ENCODE assay signal across 11 cellular contexts in the genomic region with DNA sequence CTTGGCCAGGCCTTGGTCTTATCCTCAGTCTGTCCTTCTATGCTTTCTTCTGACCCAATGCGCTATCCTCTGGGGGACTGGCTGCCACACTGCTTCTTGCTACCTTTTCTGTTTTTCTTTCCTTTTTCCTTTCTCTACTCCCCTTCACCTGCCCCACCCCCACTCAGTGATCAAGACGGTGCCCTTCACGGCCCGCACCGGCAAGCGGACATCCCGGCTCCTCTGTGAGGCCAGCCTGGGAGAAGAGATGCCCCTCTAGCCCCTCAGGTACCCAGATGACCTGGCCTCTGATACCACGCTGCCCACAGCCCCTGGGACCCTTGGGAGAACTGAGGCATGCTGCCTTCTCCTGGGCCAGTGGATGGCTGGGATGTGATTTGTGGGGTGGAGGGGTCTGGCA. TPM values are rescaled to one million over a fixed set of nuclear protein-coding genes. Genes with fewer than 3 reads are reported as not detected.
DNase-seq lines count a peak whose midpoint lies in the region; ATAC-seq, FAIRE-seq and TF ChIP-seq lines count a peak whose summit lies in the region.
"Had no signal": no experiment of that assay in that cellular context is flagged by ENCODE, and none has a peak within 500 bp of the region (broad histone marks: within the 10 kb centered on the region; RNA-seq: fewer than 3 reads in every experiment).

No MANE protein-coding gene starts in this region.

- no peak for TF ChIP-seq POLR2A in H1 (IDR thresholded peaks at IDR 0.05; ENCODE audit: control extremely low read depth in 1 of 2, low read depth in 2 of 2, low read length in 2 of 2)
- no peak for TF ChIP-seq POLR2A in prostate gland (IDR thresholded peaks at IDR 0.05)

- H3K14ac ChIP-seq in H1 (ENCODE audit: insufficient read length) = no peak overlapping the region

- no peak overlapping the region for H3K56ac ChIP-seq in H1 (replicated peaks; ENCODE audit: insufficient read length, low read depth, low read length)

- H3K4ac ChIP-seq in H1 (replicated peaks; ENCODE audit: insufficient read length, low read depth, low read length) = no peak overlapping the region

- H3K27ac ChIP-seq in OCI-LY7 (ENCODE audit: low read depth, low read length, poor library complexity, severe bottlenecking) (no peak overlapping the region), H1 (ENCODE audit: low read depth, low read length) (no peak overlapping the region), prostate gland (peak overlapping the region; percentile 92 to 95)
- H3K27ac ChIP-seq: foreskin keratinocyte had no signal

- peaks cover 10% of the 10 kb centered on the region; the same call in 1 of the 2 replicates for H3K23me2 ChIP-seq in H1 (ENCODE audit: low read depth, low read length)

- no peak overlapping the region for H2AFZ ChIP-seq in OCI-LY7 (ENCODE audit: low read length)
- no peak overlapping the region for H2AFZ ChIP-seq in H1 (ENCODE audit: low read length)

- CTCF ChIA-PET in OCI-LY7 (lab: Charles Lee; ENCODE audit: unreplicated experiment) = no interaction called here
- CTCF ChIA-PET in H1 (lab: Charles Lee; ENCODE audit: partially characterized antibody) = interaction anchor here (0.7 to 21.3 kb wide), 16 partner anchors 11 to 151 kb away, joined by 3 to 362 read pairs (median 10); a partner anchor contains a TSS

- H3K36me3 ChIP-seq in OCI-LY7 (ENCODE audit: insufficient read depth, low read length) (peaks cover 70% of the 10 kb centered on the region), H1 (ENCODE audit: control insufficient read depth in 2 of 4, insufficient read depth in 4 of 4, low read length in 3 of 4) (peaks cover 0 to 5% (median 1%) of the 10 kb centered on the region in 4 experiments; a peak in 3 of 8 replicates), prostate gland (no peaks in the 10 kb centered on the region)
- H3K36me3 ChIP-seq: pancreas had no signal

- H3K9me2 ChIP-seq in OCI-LY7 (ENCODE audit: insufficient read depth, low read length) = no peaks in the 10 kb centered on the region

- no peak overlapping the region for H4K8ac ChIP-seq in H1 (ENCODE audit: extremely low read depth, insufficient read depth, low read length)

- H3K4me3 Mint-ChIP-seq in activated CD4-positive, alpha-beta T cell treated with anti-CD3 and anti-CD28 coated beads, Interleukin-2, amount 10 ng/mL, durations not matched to agents 24 days and 14 days = peak overlapping the region; percentile 89

- no peak overlapping the region for H4K5ac ChIP-seq in H1 (ENCODE audit: insufficient read length, low read depth, low read length)

- H2AK5ac ChIP-seq in H1 (ENCODE audit: low read depth, low read length) = no peak overlapping the region

- no peak for TF ChIP-seq EP300 in H1 (IDR thresholded peaks at IDR 0.05; ENCODE audit: borderline replicate concordance in 1 of 2, low read depth in 2 of 2, low read length in 2 of 2)

- H3K79me2 ChIP-seq in OCI-LY7 (ENCODE audit: insufficient read depth, low read depth, low read length) = peaks cover 5% of the 10 kb centered on the region; the same call in 1 of the 2 replicates
- H3K79me2 ChIP-seq in H1 (ENCODE audit: control insufficient read depth in 1 of 2, insufficient read depth in 2 of 2, low read length in 2 of 2) = peaks cover 0 to 7% of the 10 kb centered on the region in 2 experiments; a peak in 1 of 4 replicates

- TF ChIP-seq CTCF in OCI-LY7 (conservative IDR thresholded peaks at IDR 0.05; ENCODE audit: low read length) (no peak), H1 (IDR thresholded peaks at IDR 0.05; ENCODE audit: control extremely low read depth in 1 of 3, insufficient read depth in 1 of 3, low read depth in 1 of 3, low read length in 3 of 3) (no peak), prostate gland (IDR thresholded peaks at IDR 0.05) (no peak)

- intact Hi-C loops in activated CD4-positive, alpha-beta T cell treated with anti-CD3 and anti-CD28 coated beads, Interleukin-2, amount 10 ng/mL, durations not matched to agents 24 days and 14 days (cut with micrococcal nuclease) = no loop called here
- intact Hi-C loops in OCI-LY7 (cut with micrococcal nuclease; ENCODE audit: unreplicated experiment) (loop anchor here (2.0 kb wide), 1 partner anchor 20 kb away; no protein-coding TSS in a partner anchor), prostate gland (cut with DNase I) (no loop called here)

- H3K9me3 Mint-ChIP-seq in activated CD4-positive, alpha-beta T cell treated with anti-CD3 and anti-CD28 coated beads, Interleukin-2, amount 10 ng/mL, durations not matched to agents 24 days and 14 days = no peaks in the 10 kb centered on the region

- peak overlapping the region; percentile 87 for H3K4me2 ChIP-seq in OCI-LY7 (ENCODE audit: low read length)
- peak overlapping the region; percentile 78 to 85 for H3K4me2 ChIP-seq in H1 (ENCODE audit: insufficient read depth in 1 of 2, low read depth in 2 of 2, low read length in 2 of 2)

- ATAC-seq in HG03571 (IDR thresholded peaks at IDR 0.05; ENCODE audit: unreplicated experiment) = no peak
- ATAC-seq: foreskin keratinocyte had no signal

- no peak for FAIRE-seq in H1 (lab: Jason Lieb, UNC)
- FAIRE-seq: GM12892, pancreas had no signal

- peak overlapping the region; percentile 91 for H3K4me3 ChIP-seq in OCI-LY7 (ENCODE audit: low read depth, low read length, poor library complexity, severe bottlenecking)
- H3K4me3 ChIP-seq in H1 (ENCODE audit: extremely low read depth in 1 of 4, insufficient read depth in 2 of 4, low read depth in 3 of 4, low read length in 4 of 4) = peak overlapping the region; percentile 70 to 82 (median 74); a peak in 7 of 8 replicates
- peak overlapping the region in 1 of 2 donors; percentile 61 for H3K4me3 ChIP-seq in prostate gland

- peaks cover 50% of the 10 kb centered on the region for H3K36me3 Mint-ChIP-seq in activated CD4-positive, alpha-beta T cell treated with anti-CD3 and anti-CD28 coated beads, Interleukin-2, amount 10 ng/mL, durations not matched to agents 24 days and 14 days (ENCODE audit: low read depth)

- H3K4me1 ChIP-seq in OCI-LY7 (ENCODE audit: insufficient read depth, low read length, poor library complexity, severe bottlenecking) = peaks cover 21% of the 10 kb centered on the region
- peaks cover 3 to 20% (median 13%) of the 10 kb centered on the region in 4 experiments for H3K4me1 ChIP-seq in H1 (replicated peaks in 1 of 4; ENCODE audit: control insufficient read depth in 3 of 4, insufficient read depth in 4 of 4, low read length in 3 of 4)
- H3K4me1 ChIP-seq in prostate gland (replicated peaks) = peaks cover 5% of the 10 kb centered on the region

- H3K79me1 ChIP-seq in H1 (ENCODE audit: low read depth, low read length) = peaks cover 9% of the 10 kb centered on the region

- DNase-seq in activated CD4-positive, alpha-beta T cell treated with anti-CD3 and anti-CD28 coated beads, Interleukin-2, amount 10 ng/mL, durations not matched to agents 24 days and 14 days = no peak
- no peak for DNase-seq in activated CD4-positive, alpha-beta T cell treated with anti-CD3 and anti-CD28 coated beads, Interleukin-2, amount 50 U/mL, for 48 hours
- no peak for DNase-seq in OCI-LY7 (ENCODE audit: low spot score)
- DNase-seq in H1 (ENCODE audit: low read depth in 1 of 2, low spot score in 2 of 2) = no peak
- DNase-seq in prostate gland (ENCODE audit: low spot score) = no peak
- no peak for DNase-seq in activated CD8-positive, alpha-beta memory T cell treated with anti-CD3 and anti-CD28 coated beads, Interleukin-2, amount 50 U/mL, for 48 hours
- DNase-seq in NOMO-1 treated with DMSO at 0.1 percent for 48 hours (lab: John Stamatoyannopoulos, UW; ENCODE audit: unreplicated experiment) = no peak
- DNase-seq: foreskin keratinocyte had no signal

- no peak overlapping the region; the same call in 1 of the 2 replicates for H3K18ac ChIP-seq in H1 (ENCODE audit: extremely low read depth, low read length)

- BruUV-seq in OCI-LY7 (replicated peaks; lab: Mats Ljungman, UMichigan) = no TSS peak

- H4K91ac ChIP-seq in H1 (replicated peaks; ENCODE audit: insufficient read length, low read length) = no peak overlapping the region

- no peak overlapping the region for H2BK20ac ChIP-seq in H1 (ENCODE audit: low read length)

- H4K20me1 ChIP-seq in OCI-LY7 (ENCODE audit: insufficient read depth, low read length) (no peaks in the 10 kb centered on the region), H1 (replicated peaks in 1 of 2; ENCODE audit: control insufficient read depth in 1 of 2, insufficient read depth in 2 of 2, low read length in 2 of 2) (peaks cover 1 to 3% of the 10 kb centered on the region in 2 experiments)

- no peak overlapping the region for H2BK15ac ChIP-seq in H1 (ENCODE audit: low read length)

- H3K4me1 Mint-ChIP-seq in activated CD4-positive, alpha-beta T cell treated with anti-CD3 and anti-CD28 coated beads, Interleukin-2, amount 10 ng/mL, durations not matched to agents 24 days and 14 days = peaks cover 43% of the 10 kb centered on the region

- no peaks in the 10 kb centered on the region for H3K27me3 Mint-ChIP-seq in activated CD4-positive, alpha-beta T cell treated with anti-CD3 and anti-CD28 coated beads, Interleukin-2, amount 10 ng/mL, durations not matched to agents 24 days and 14 days

- H2BK5ac ChIP-seq in H1 (ENCODE audit: low read depth, low read length) = no peak overlapping the region

- no peak for TF ChIP-seq RAD21 in H1 (IDR thresholded peaks at IDR 0.05 in 1 of 2, conservative IDR thresholded peaks at IDR 0.05 in 1 of 2; ENCODE audit: low read depth in 2 of 2, low read length in 2 of 2)

- POLR2A ChIA-PET in OCI-LY7 (lab: Charles Lee) = interaction anchor here (0.6 kb wide), 1 partner anchor 170 kb away, joined by 3 read pairs; no protein-coding TSS in a partner anchor
- POLR2A ChIA-PET in H1 (lab: Charles Lee; ENCODE audit: partially characterized antibody) = interaction anchor here (1.3 to 4.7 kb wide), 6 partner anchors 10 to 98 kb away, joined by 3 to 43 read pairs (median 18); a partner anchor contains a TSS

- no peak overlapping the region for H3K23ac ChIP-seq in H1 (ENCODE audit: insufficient read length)

- H3K27me3 ChIP-seq in H1 (replicated peaks in 1 of 4; ENCODE audit: control insufficient read depth in 3 of 4, extremely low read depth in 1 of 4, insufficient read depth in 3 of 4, low read length in 3 of 4) (no peaks in the 10 kb centered on the region; a peak in 2 of 7 replicates), prostate gland (replicated peaks; ENCODE audit: insufficient read depth) (no peaks in the 10 kb centered on the region)
- H3K27me3 ChIP-seq: pancreas had no signal

- peak overlapping the region in 2 of 4 experiments; percentile 4 to 25; a peak in 1 of 7 replicates for H3K9ac ChIP-seq in H1 (replicated peaks in 1 of 4; ENCODE audit: extremely low read depth in 1 of 4, low read depth in 3 of 4, low read length in 3 of 4)

- H2BK120ac ChIP-seq in H1 (replicated peaks; ENCODE audit: low read depth, low read length) = no peak overlapping the region

- no peak overlapping the region for H2BK12ac ChIP-seq in H1 (ENCODE audit: low read depth, low read length)

- WGBS in H1 (ENCODE audit: extremely low coverage in 1 of 2, insufficient coverage in 1 of 2, insufficient read length in 1 of 2, insufficient replicate concordance in 2 of 2, low coverage in 1 of 2, low lambda C conversion rate in 2 of 2, missing lambda C conversion rate in 1 of 2), 2 experiments = 88% methylated on average over 8 of the region's 8 CpGs; no CpG with 5 or more reads in 1 of the 2 experiments
- WGBS in prostate gland = 77% methylated on average over 8 of the region's 8 CpGs

- H3K9me3 ChIP-seq in OCI-LY7 (ENCODE audit: low read length) (no peaks in the 10 kb centered on the region), H1 (ENCODE audit: insufficient read depth in 2 of 2, low read depth in 1 of 2, low read length in 1 of 2) (no peaks in the 10 kb centered on the region), prostate gland (no peaks in the 10 kb centered on the region)
- H3K9me3 ChIP-seq: pancreas had no signal

- H3K27ac Mint-ChIP-seq in activated CD4-positive, alpha-beta T cell treated with anti-CD3 and anti-CD28 coated beads, Interleukin-2, amount 10 ng/mL, durations not matched to agents 24 days and 14 days = peak overlapping the region; percentile 94

RNA-seq across cellular contexts. Expression of a gene that starts 15.6 kb away (rescaled TPM):
- total RNA-seq in activated CD4-positive, alpha-beta T cell treated with anti-CD3 and anti-CD28 coated beads, Interleukin-2, amount 10 ng/mL, durations not matched to agents 24 days and 14 days = 0.28 and 0.40 TPM in 2 replicates
- total RNA-seq in OCI-LY7 (2014; rRNA removed; shearing (Covaris generic)) = 0.41 TPM in 1 of 2 replicates, not detected in the other
- total RNA-seq in OCI-LY7 (2022) (0.18 TPM in 1 of 2 replicates, not detected in the other), prostate gland (1 to 10 TPM in 1 of 2 donors, not detected in 1; 3.2 TPM)
- not detected in 2 replicates for total RNA-seq in H1 (2021; fragmentation: NEBNext Ultra II Directional; extraction: Animal tissue kit (Norgen Biotek cat#: 25700))
- 0.11 and 0.24 TPM in 2 replicates for polyA plus RNA-seq in H1 (2011; rRNA removed)
- 0.19 TPM for polyA plus RNA-seq in H1 (2011; cell fraction: cytosol; rRNA removed)
- 0.31 TPM for polyA plus RNA-seq in H1 (2011; cell fraction: nucleus; rRNA removed)
- 0.15 to 0.52 TPM (median 0.28 TPM) in 3 of 4 replicates, not detected in the other for polyA plus RNA-seq in H1 (2012, experiment 1 of 2)
- polyA plus RNA-seq in H1 (2012, experiment 2 of 2) = 0.13 TPM
- polyA plus RNA-seq in H1 (2013, experiment 1 of 2) = not detected
- polyA plus RNA-seq in H1 (2013, experiment 2 of 2) = 0.06 TPM
- polyA minus RNA-seq in H1 (2011; rRNA and poly(A)+ RNA removed) = 0.27 and 0.38 TPM in 2 replicates
- not detected for polyA minus RNA-seq in H1 (2011; cell fraction: cytosol; rRNA and poly(A)+ RNA removed)
- polyA minus RNA-seq in H1 (2011; cell fraction: nucleus; rRNA and poly(A)+ RNA removed) = not detected
- total RNA-seq: foreskin keratinocyte had no signal
- polyA plus RNA-seq: foreskin keratinocyte had no signal

RNA-seq across cellular contexts. Expression of a gene that starts 24.7 kb away (rescaled TPM):
- 325 and 329 TPM in 2 replicates for total RNA-seq in activated CD4-positive, alpha-beta T cell treated with anti-CD3 and anti-CD28 coated beads, Interleukin-2, amount 10 ng/mL, durations not matched to agents 24 days and 14 days
- 44.8 and 55.1 TPM in 2 replicates for total RNA-seq in OCI-LY7 (2014; rRNA removed; shearing (Covaris generic))
- total RNA-seq in OCI-LY7 (2022) = 133 and 159 TPM in 2 replicates
- total RNA-seq in H1 (2021; fragmentation: NEBNext Ultra II Directional; extraction: Animal tissue kit (Norgen Biotek cat#: 25700)) = 8.6 and 9.8 TPM in 2 replicates
- 2.5 and 5.3 TPM in 2 replicates for polyA plus RNA-seq in H1 (2011; rRNA removed)
- 3.5 TPM for polyA plus RNA-seq in H1 (2011; cell fraction: cytosol; rRNA removed)
- polyA plus RNA-seq in H1 (2011; cell fraction: nucleus; rRNA removed) = 17.2 TPM
- polyA plus RNA-seq in H1 (2012, experiment 1 of 2) = 6.9 to 11.7 TPM (median 8.4 TPM) in 4 replicates
- 7.1 TPM for polyA plus RNA-seq in H1 (2012, experiment 2 of 2)
- polyA plus RNA-seq in H1 (2013, experiment 1 of 2) = 6.8 TPM
- polyA plus RNA-seq in H1 (2013, experiment 2 of 2) = 7.0 TPM
- 1.9 and 2.8 TPM in 2 replicates for polyA minus RNA-seq in H1 (2011; rRNA and poly(A)+ RNA removed)
- 3.7 TPM for polyA minus RNA-seq in H1 (2011; cell fraction: cytosol; rRNA and poly(A)+ RNA removed)
- 6.9 TPM for polyA minus RNA-seq in H1 (2011; cell fraction: nucleus; rRNA and poly(A)+ RNA removed)
- total RNA-seq in prostate gland = 10 to 100 TPM in 1 of 2 donors, 1 to 10 TPM in 1; 3.6 to 12.2 TPM

Comparison
In these comparisons a context has a peak if more than half of its experiments do, and no peak if none do; other contexts are left out.
1. H3K27ac ChIP-seq: peak in prostate gland (2 of 2); none in OCI-LY7 (single experiment) and H1 (single experiment).